Comparison of ENCODE assay signal across 9 cellular contexts in genomic region chr19:46487802-46488445, GRCh38. TPM values are rescaled to one million over a fixed set of nuclear protein-coding genes. Genes with fewer than 3 reads are reported as not detected.
DNase-seq lines count a peak whose midpoint lies in the region; ATAC-seq and TF ChIP-seq lines count a peak whose summit lies in the region.
"Had no signal": no experiment of that assay in that cellular context is flagged by ENCODE, and none has a peak within 500 bp of the region (broad histone marks: within the 10 kb centered on the region; RNA-seq: fewer than 3 reads in every experiment).

No MANE protein-coding gene starts in this region.

- no peaks in the 10 kb centered on the region for H3K79me2 ChIP-seq in PC-3 (ENCODE audit: low read length)
- no peaks in the 10 kb centered on the region for H3K79me2 ChIP-seq in neural cell (replicated peaks; ENCODE audit: insufficient read depth, low read length)

- H3K9me2 ChIP-seq in PC-3 (replicated peaks; ENCODE audit: low read length) (no peaks in the 10 kb centered on the region), neural cell (ENCODE audit: insufficient read depth, low read length) (no peaks in the 10 kb centered on the region)

- no peak overlapping the region for H3K27ac ChIP-seq in CD4-positive, alpha-beta T cell (ENCODE audit: low read depth, low read length)
- H3K27ac ChIP-seq in PC-3 (ENCODE audit: low read length) (no peak overlapping the region), neural cell (ENCODE audit: low read length) (peak overlapping the region; percentile 24)

- H4K20me1 ChIP-seq in PC-3 (ENCODE audit: low read length) = no peaks in the 10 kb centered on the region
- H4K20me1 ChIP-seq in neural cell (ENCODE audit: insufficient read depth) = no peaks in the 10 kb centered on the region

- H3K9ac ChIP-seq in PC-3 (ENCODE audit: low read length) (no peak overlapping the region), neural cell (ENCODE audit: low read length) (peak overlapping the region; percentile 51)

- peaks cover 60% of the 10 kb centered on the region for H3K27me3 ChIP-seq in CD4-positive, alpha-beta T cell (ENCODE audit: control insufficient read depth, insufficient read depth, low read length)
- H3K27me3 ChIP-seq in PC-3 (ENCODE audit: low read length) (no peaks in the 10 kb centered on the region), neural cell (ENCODE audit: insufficient read depth, low read depth, low read length) (peaks cover 25% of the 10 kb centered on the region)

- intact Hi-C loops in CD4-positive, alpha-beta T cell (cut with DNase I, micrococcal nuclease) = loop anchor here (1.0 to 5.0 kb wide), 6 partner anchors 86 to 461 kb away; no protein-coding TSS in a partner anchor
- intact Hi-C loops in PC-3 (cut with micrococcal nuclease) = loop anchor here (1.0 kb wide), 1 partner anchor 86 kb away; no protein-coding TSS in a partner anchor

- no peaks in the 10 kb centered on the region for H3F3A ChIP-seq in PC-3 (ENCODE audit: low read length, unreplicated experiment)
- no peaks in the 10 kb centered on the region for H3F3A ChIP-seq in neural cell (ENCODE audit: insufficient read depth, low read length, poor library complexity, severe bottlenecking)

- no peak overlapping the region for H3K27ac Mint-ChIP-seq in CD4-positive, alpha-beta T cell
- H3K27ac Mint-ChIP-seq in stimulated activated naive CD8-positive, alpha-beta T cell treated with anti-CD3 and anti-CD28 coated beads, Interleukin-15, amount 100 ng/mL, for 72 hours = peak overlapping the region in 1 of 2 donors; percentile 44

- H3K4me1 ChIP-seq in PC-3 (ENCODE audit: insufficient read depth, low read length) = no peaks in the 10 kb centered on the region; the same call in 1 of the 2 replicates

- H3K4me3 ChIP-seq in PC-3 (ENCODE audit: low read length) (peak overlapping the region; percentile 52; the same call in 1 of the 2 replicates), fibroblast of the aortic adventitia (ENCODE audit: low read depth, low read length) (peak overlapping the region; percentile 55), neural cell (ENCODE audit: low read length) (peak overlapping the region; percentile 55)

- peaks cover 34% of the 10 kb centered on the region for H3K4me1 Mint-ChIP-seq in CD4-positive, alpha-beta T cell (ENCODE audit: low read depth)
- peaks cover 58% of the 10 kb centered on the region for H3K4me1 Mint-ChIP-seq in stimulated activated naive CD8-positive, alpha-beta T cell treated with anti-CD3 and anti-CD28 coated beads, Interleukin-15, amount 100 ng/mL, for 72 hours

- peak; percentile 42 for TF ChIP-seq EP300 in neural cell (conservative IDR thresholded peaks at IDR 0.05; ENCODE audit: poor library complexity, severe bottlenecking)

- peak; percentile 82 for TF ChIP-seq CTCF in CD4-positive, alpha-beta T cell (IDR thresholded peaks at IDR 0.05)
- TF ChIP-seq CTCF in PC-3 (conservative IDR thresholded peaks at IDR 0.05; ENCODE audit: low read depth, low read length) (peak; percentile 77), fibroblast of the aortic adventitia (IDR thresholded peaks at IDR 0.05; ENCODE audit: insufficient read depth, low read length) (peak; percentile 98), neural cell (IDR thresholded peaks at IDR 0.05; ENCODE audit: poor library complexity, severe bottlenecking) (peak; percentile 98)

- peak; percentile 47 to 85 (median 71) for DNase-seq in CD4-positive, alpha-beta T cell
- peak in 49 of 76 experiments; percentile 6 to 77 (median 51) for DNase-seq in HUDEP-2 (lab: John Stamatoyannopoulos, UW; ENCODE audit: unreplicated experiment in 76 of 76)
- peak; percentile 69 for DNase-seq in PC-3
- DNase-seq in activated T-helper 1 cell treated with Interleukin-2 at 50 U/mL for 16 hours (ENCODE audit: low read depth) = peak; percentile 52
- DNase-seq in fibroblast of the aortic adventitia (ENCODE audit: low read depth) = peak; percentile 74
- peak; percentile 73 to 77 for DNase-seq in stimulated activated naive CD8-positive, alpha-beta T cell treated with anti-CD3 and anti-CD28 coated beads, Interleukin-15, amount 100 ng/mL, for 72 hours

- H3K9me3 ChIP-seq in CD4-positive, alpha-beta T cell (ENCODE audit: control insufficient read depth, low read length) = no peaks in the 10 kb centered on the region
- H3K9me3 ChIP-seq in PC-3 (ENCODE audit: low read length) (no peaks in the 10 kb centered on the region), neural cell (ENCODE audit: low read length) (no peaks in the 10 kb centered on the region)

- ATAC-seq in CD4-positive, alpha-beta T cell (ENCODE audit: poor library complexity) = peak; percentile 83
- ATAC-seq in PC-3 (peak; percentile 84), GM21529 (IDR thresholded peaks at IDR 0.05; ENCODE audit: unreplicated experiment) (no peak)
- peak; percentile 78 for ATAC-seq in stimulated activated naive CD8-positive, alpha-beta T cell treated with anti-CD3 and anti-CD28 coated beads, Interleukin-15, amount 100 ng/mL, for 72 hours

- POLR2A ChIA-PET in CD4-positive, alpha-beta T cell (lab: Charles Lee) = no interaction called here
- POLR2A ChIA-PET in PC-3 (lab: Charles Lee; ENCODE audit: unreplicated experiment) = no interaction called here

- H3K27me3 Mint-ChIP-seq in CD4-positive, alpha-beta T cell = peaks cover 92% of the 10 kb centered on the region
- peaks cover 93% of the 10 kb centered on the region for H3K27me3 Mint-ChIP-seq in stimulated activated naive CD8-positive, alpha-beta T cell treated with anti-CD3 and anti-CD28 coated beads, Interleukin-15, amount 100 ng/mL, for 72 hours

- H3K36me3 ChIP-seq in PC-3 (ENCODE audit: low read depth, low read length) (no peaks in the 10 kb centered on the region), neural cell (ENCODE audit: insufficient read depth, low read length) (no peaks in the 10 kb centered on the region)

- CTCF ChIA-PET in CD4-positive, alpha-beta T cell (lab: Charles Lee) = interaction anchor here (0.6 to 1.6 kb wide), 5 partner anchors 86 to 459 kb away, joined by 4 to 9 read pairs (median 7); no protein-coding TSS in a partner anchor
- CTCF ChIA-PET in PC-3 (lab: Charles Lee) = no interaction called here

- TF ChIP-seq RAD21 in neural cell (conservative IDR thresholded peaks at IDR 0.05) = peak; percentile 99

- no peak overlapping the region for H3K4me3 Mint-ChIP-seq in CD4-positive, alpha-beta T cell
- H3K4me3 Mint-ChIP-seq in stimulated activated naive CD8-positive, alpha-beta T cell treated with anti-CD3 and anti-CD28 coated beads, Interleukin-15, amount 100 ng/mL, for 72 hours = no peak overlapping the region

- H3K4me2 ChIP-seq in PC-3 (ENCODE audit: low read length) (peak overlapping the region; percentile 86), neural cell (ENCODE audit: low read length) (no peak overlapping the region)

- no TSS peak for BruUV-seq in PC-3 (replicated peaks; lab: Mats Ljungman, UMichigan)

- no peaks in the 10 kb centered on the region for H3K9me3 Mint-ChIP-seq in CD4-positive, alpha-beta T cell
- H3K9me3 Mint-ChIP-seq in stimulated activated naive CD8-positive, alpha-beta T cell treated with anti-CD3 and anti-CD28 coated beads, Interleukin-15, amount 100 ng/mL, for 72 hours = no peaks in the 10 kb centered on the region

- H3K36me3 Mint-ChIP-seq in CD4-positive, alpha-beta T cell (ENCODE audit: low read depth) = no peaks in the 10 kb centered on the region

- H2AFZ ChIP-seq in PC-3 (ENCODE audit: low read length) (peak overlapping the region; percentile 61), neural cell (ENCODE audit: low read depth, low read length) (no peak overlapping the region)

TF ChIP-seq in neural cell, 6 proteins besides CTCF, POLR2A, EP300 and RAD21:
- TF ChIP-seq POLR2AphosphoS5 (IDR thresholded peaks at IDR 0.05) (no peak), SMC3 (conservative IDR thresholded peaks at IDR 0.05; ENCODE audit: poor library complexity) (peak; percentile 100), EZH2 (IDR thresholded peaks at IDR 0.05; ENCODE audit: borderline replicate concordance, insufficient read depth, low read length, poor library complexity, severe bottlenecking) (no peak), MXI1 (conservative IDR thresholded peaks at IDR 0.05; ENCODE audit: poor library complexity, severe bottlenecking) (no peak)

RNA-seq across cellular contexts. Expression of gene PNMA8B, which starts 7.7 kb away (rescaled TPM):
- total RNA-seq in CD4-positive, alpha-beta T cell = under 1 TPM; 0.14 to 0.19 TPM
- total RNA-seq in PC-3 (2014; rRNA removed) (not detected in 2 replicates), fibroblast of the aortic adventitia (ENCODE audit: low replicate concordance) (1.6 and 6.3 TPM in 2 replicates)
- 9.9 and 10.1 TPM in 2 replicates for polyA plus RNA-seq in neural cell
- polyA minus RNA-seq in neural cell = 24.0 and 27.0 TPM in 2 replicates
- total RNA-seq: T-helper 2 cell treated with Interferon-gamma antibody and Interleukin-4, amounts not matched to agents 100 ng/mL and 5 ng/mL, for 36 hours had no signal

RNA-seq across cellular contexts. Expression of gene PNMA8A, which starts 16.6 kb away (rescaled TPM):
- total RNA-seq in CD4-positive, alpha-beta T cell = not detected
- total RNA-seq in PC-3 (2014; rRNA removed) (not detected in 2 replicates), fibroblast of the aortic adventitia (ENCODE audit: low replicate concordance) (2.1 and 2.3 TPM in 2 replicates)
- polyA plus RNA-seq in neural cell = 234 and 238 TPM in 2 replicates
- polyA minus RNA-seq in neural cell = 182 and 186 TPM in 2 replicates
- total RNA-seq: T-helper 2 cell treated with Interferon-gamma antibody and Interleukin-4, amounts not matched to agents 100 ng/mL and 5 ng/mL, for 36 hours had no signal

RNA-seq across cellular contexts. Expression of gene PNMA8C, which starts 59.2 kb away (rescaled TPM):
- total RNA-seq in CD4-positive, alpha-beta T cell = not detected
- total RNA-seq in PC-3 (2014; rRNA removed) (not detected in 2 replicates), fibroblast of the aortic adventitia (ENCODE audit: low replicate concordance) (not detected in 2 replicates)
- 16.1 and 17.2 TPM in 2 replicates for polyA plus RNA-seq in neural cell
- polyA minus RNA-seq in neural cell = 27.9 and 29.0 TPM in 2 replicates
- total RNA-seq: T-helper 2 cell treated with Interferon-gamma antibody and Interleukin-4, amounts not matched to agents 100 ng/mL and 5 ng/mL, for 36 hours had no signal
